ENCODE assay signal across 10 cellular contexts in genomic region chrX:110665223-110665622, GRCh38.
A peak's percentile ranks its signal among the peaks of the same experiment; 100 is the strongest.
DNase-seq lines count a peak whose midpoint lies in the region; ATAC-seq and TF ChIP-seq lines count a peak whose summit lies in the region.
"Had no signal": no experiment of that assay in that cellular context is flagged by ENCODE, and none has a peak within 500 bp of the region (broad histone marks: within the 10 kb centered on the region; RNA-seq: fewer than 3 reads in every experiment).

No MANE protein-coding gene starts in this region.

- H3K4me3 Mint-ChIP-seq in WTC11, result no peak overlapping the region

- no peak for TF ChIP-seq CTCF in WTC11 (IDR thresholded peaks at IDR 0.05)

- no peaks in the 10 kb centered on the region for H3K36me3 Mint-ChIP-seq in WTC11

- no peaks in the 10 kb centered on the region for H3K9me3 Mint-ChIP-seq in WTC11

- CTCF ChIA-PET in WTC11 (lab: Charles Lee), result interaction anchor here (0.6 to 1.1 kb wide), 4 partner anchors 11 to 219 kb away, joined by 3 to 5 read pairs (median 3); no protein-coding TSS in a partner anchor

- H3K27me3 Mint-ChIP-seq in WTC11 (ENCODE audit: low read depth), result no peaks in the 10 kb centered on the region; the same call in 1 of the 2 replicates

- POLR2A ChIA-PET in WTC11 (lab: Charles Lee), result no interaction called here

- ATAC-seq in GM19467 (IDR thresholded peaks at IDR 0.05; ENCODE audit: unreplicated experiment) (peak; percentile 21), HG03025 (IDR thresholded peaks at IDR 0.05; ENCODE audit: low FRiP score, unreplicated experiment) (peak; percentile 10), left ventricle myocardium superior (peak; percentile 67), sciatic nerve (peak; percentile 94), left lobe of liver (no peak), WTC11 (no peak)

- DNase-seq in left ventricle myocardium superior, result no peak
- DNase-seq in sciatic nerve (ENCODE audit: low spot score), result no peak
- no peak for DNase-seq in hepatic stellate cell (ENCODE audit: low spot score)
- DNase-seq in left lobe of liver (ENCODE audit: low spot score), result no peak
- no peak for DNase-seq in WTC11 (ENCODE audit: low spot score)
- DNase-seq: DMS153, NCI-H2081 treated with DMSO at 0.1 percent for 48 hours, NCI-H510A had no signal

- no peak overlapping the region for H3K27ac Mint-ChIP-seq in WTC11

- H3K4me1 Mint-ChIP-seq in WTC11, result peaks cover 20% of the 10 kb centered on the region

- intact Hi-C loops in left ventricle myocardium superior (cut with micrococcal nuclease) (no loop called here), sciatic nerve (cut with DNase I) (no loop called here)

TF ChIP-seq in WTC11, 78 proteins besides CTCF, POLR2A, EP300 and RAD21:
- no peak for TF ChIP-seq NR2C2 (CRISPR knock-in tag; IDR thresholded peaks at IDR 0.05)
- TF ChIP-seq TEAD4 (CRISPR knock-in tag; IDR thresholded peaks at IDR 0.05), result no peak

Comparison
In these comparisons a context has a peak if more than half of its experiments do, and no peak if none do; other contexts are left out.
1. ATAC-seq: peak in GM19467 (single experiment), HG03025 (single experiment), left ventricle myocardium superior (single experiment) and sciatic nerve (single experiment); none in left lobe of liver (single experiment) and WTC11 (single experiment).